8 cellular contexts compared by ENCODE assay signal in genomic region chr3:136042608-136043221, GRCh38.
A peak's percentile ranks its signal among the peaks of the same experiment; 100 is the strongest.
DNase-seq lines count a peak whose midpoint lies in the region; ATAC-seq and TF ChIP-seq lines count a peak whose summit lies in the region.

No MANE protein-coding gene starts in this region.

- no peaks in the 10 kb centered on the region for H3F3A ChIP-seq in SK-N-SH (replicated peaks; ENCODE audit: insufficient read depth)

- H3K9me3 ChIP-seq in SK-N-SH, result no peaks in the 10 kb centered on the region
- no peaks in the 10 kb centered on the region for H3K9me3 ChIP-seq in psoas muscle

- H3K27me3 ChIP-seq in SK-N-SH (ENCODE audit: insufficient read depth) (no peaks in the 10 kb centered on the region), foreskin keratinocyte (no peaks in the 10 kb centered on the region), psoas muscle (ENCODE audit: insufficient read depth in 3 of 3, low read length in 2 of 3) (no peaks in the 10 kb centered on the region)

- H3K36me3 ChIP-seq in SK-N-SH (replicated peaks in 1 of 2; ENCODE audit: control insufficient read depth in 1 of 2, insufficient read depth in 2 of 2, low read length in 1 of 2), result peaks cover 12 to 29% of the 10 kb centered on the region in 2 experiments
- peaks cover 0 to 75% of the 10 kb centered on the region in 2 donors for H3K36me3 ChIP-seq in psoas muscle (ENCODE audit: insufficient read depth in 1 of 2, low read depth in 1 of 2)

- no peaks in the 10 kb centered on the region for H4K20me1 ChIP-seq in SK-N-SH (ENCODE audit: insufficient read depth)

- intact Hi-C loops in psoas muscle (cut with DNase I), result loop anchor here in 1 of 2 donors (2.0 kb wide), 1 partner anchor 124 kb away; no protein-coding TSS in a partner anchor

- no peaks in the 10 kb centered on the region for H3K79me2 ChIP-seq in SK-N-SH (ENCODE audit: insufficient read depth)

- WGBS in SK-N-SH (ENCODE audit: low lambda C conversion rate), result 73% methylated on average over 7 of the region's 7 CpGs
- WGBS in psoas muscle, 3 donors, result 71 to 72% (median 71%) methylated on average over 7 of the region's 7 CpGs

- CTCF ChIA-PET in GM10248 (lab: Yijun Ruan, JAX), result interaction anchor here (0.7 to 3.9 kb wide), 12 partner anchors 9 to 1445 kb away, joined by 3 to 25 read pairs (median 4); partner anchors contain the start of gene EPHB1
- CTCF ChIA-PET in SK-N-SH (lab: Yijun Ruan, JAX), result interaction anchor here (0.6 to 11.8 kb wide), 44 partner anchors 9 to 1527 kb away, joined by 3 to 153 read pairs (median 4); partner anchors contain the start of genes EPHB1, PPP2R3A and STAG1

- H3K4me3 ChIP-seq in SK-N-SH (ENCODE audit: low read depth in 2 of 2, low read length in 1 of 2) (no peak overlapping the region), psoas muscle (no peak overlapping the region)

- TF ChIP-seq EP300 in SK-N-SH (IDR thresholded peaks at IDR 0.05; ENCODE audit: borderline replicate concordance in 1 of 2, low read depth in 1 of 2, low read length in 1 of 2), result no peak

- no peaks in the 10 kb centered on the region for H3K9me2 ChIP-seq in SK-N-SH

- no peak overlapping the region for H3K27ac ChIP-seq in SK-N-SH (ENCODE audit: low read depth in 2 of 2, low read length in 1 of 2)
- no peak overlapping the region for H3K27ac ChIP-seq in foreskin keratinocyte
- peak overlapping the region; percentile 11 for H3K27ac ChIP-seq in psoas muscle

- POLR2A ChIA-PET in GM10248 (lab: Yijun Ruan, JAX) (interaction anchor here (0.6 kb wide), 1 partner anchor 954 kb away, joined by 3 read pairs; no protein-coding TSS in a partner anchor), SK-N-SH (lab: Yijun Ruan, JAX) (interaction anchor here (0.6 kb wide), 1 partner anchor 406 kb away, joined by 3 read pairs; no protein-coding TSS in a partner anchor)

- H3K4me1 ChIP-seq in SK-N-SH (ENCODE audit: control insufficient read depth in 1 of 2, insufficient read depth in 2 of 2, low read depth in 1 of 2, low read length in 1 of 2) (no peaks in the 10 kb centered on the region), foreskin keratinocyte (no peaks in the 10 kb centered on the region), psoas muscle (peaks cover 18% of the 10 kb centered on the region)

- DNase-seq in GM10248 (ENCODE audit: extremely low spot score) (peak; percentile 38), NAMALWA (ENCODE audit: low spot score) (peak; percentile 76), SK-N-SH (peak; percentile 53), foreskin keratinocyte (peak in 1 of 2 donors; percentile 29), psoas muscle (no peak)

- TF ChIP-seq RAD21 in SK-N-SH (IDR thresholded peaks at IDR 0.05; ENCODE audit: low read length), result peak; percentile 76

- H2AFZ ChIP-seq in SK-N-SH (ENCODE audit: low read depth), result no peak overlapping the region

- ATAC-seq in foreskin keratinocyte (peak; percentile 60), psoas muscle (peak in 3 of 4 donors; percentile 58 to 79 (median 69)), HG03108 (IDR thresholded peaks at IDR 0.05; ENCODE audit: unreplicated experiment) (no peak), HG03045 (IDR thresholded peaks at IDR 0.05; ENCODE audit: unreplicated experiment) (no peak), GM21723 (IDR thresholded peaks at IDR 0.05; ENCODE audit: unreplicated experiment) (no peak)

- H3K4me2 ChIP-seq in SK-N-SH, result no peak overlapping the region

- no peak overlapping the region for H3K9ac ChIP-seq in SK-N-SH

- peak; percentile 38 for TF ChIP-seq CTCF in GM10248 (IDR thresholded peaks at IDR 0.05; ENCODE audit: control extremely low read depth, extremely low read depth, low read depth, missing control alignments)
- peak; percentile 84 for TF ChIP-seq CTCF in SK-N-SH (IDR thresholded peaks at IDR 0.05)
- TF ChIP-seq CTCF in foreskin keratinocyte (conservative IDR thresholded peaks at IDR 0.05), result peak; percentile 81
- peak; percentile 70 for TF ChIP-seq CTCF in psoas muscle (IDR thresholded peaks at IDR 0.05)

TF ChIP-seq in SK-N-SH, 30 proteins besides CTCF, POLR2A, EP300 and RAD21:
- peak; percentile 51 for TF ChIP-seq SMC3 (IDR thresholded peaks at IDR 0.05; ENCODE audit: low read depth, low read length)
- no peak for TF ChIP-seq MXI1 (IDR thresholded peaks at IDR 0.05; ENCODE audit: low read depth, low read length)
- TF ChIP-seq GABPA (IDR thresholded peaks at IDR 0.05; ENCODE audit: low read depth), result no peak
- no peak for TF ChIP-seq ZBTB33 (IDR thresholded peaks at IDR 0.05; ENCODE audit: borderline replicate concordance, low read depth)

Comparison
In these comparisons a context has a peak if more than half of its experiments do, and no peak if none do; other contexts are left out.
1. DNase-seq: peak in GM10248 (single experiment), NAMALWA (single experiment) and SK-N-SH (single experiment); none in psoas muscle (0 of 2).
2. ATAC-seq: peak in foreskin keratinocyte (single experiment) and psoas muscle (3 of 4); none in HG03108 (single experiment), HG03045 (single experiment) and GM21723 (single experiment).
3. Peak in every context shown above with its lines, with median percentiles within 50 percentile points of each other: CTCF ChIP-seq.